5 cellular contexts compared by ENCODE assay signal in the genomic region with DNA sequence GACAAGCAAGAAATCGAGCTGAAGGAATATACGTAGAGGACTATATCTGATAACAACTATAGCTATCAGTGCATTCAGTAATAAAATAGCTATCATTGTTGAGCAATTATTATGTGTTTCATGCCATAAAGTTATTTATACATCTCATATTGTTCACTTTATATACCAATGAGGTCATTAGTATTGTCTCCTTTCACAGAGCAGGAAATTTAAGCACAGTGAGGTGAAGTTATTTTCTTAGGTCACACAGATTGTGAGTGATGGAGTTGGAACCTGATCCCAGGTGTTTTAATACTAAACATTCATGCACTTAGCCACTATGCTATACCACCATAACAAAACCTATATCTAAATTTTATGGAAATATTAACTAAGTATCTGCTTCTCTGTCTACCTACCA.
"Had no signal": no experiment of that assay in that cellular context is flagged by ENCODE, and none has a peak within 500 bp of the region (broad histone marks: within the 10 kb centered on the region; RNA-seq: fewer than 3 reads in every experiment).

No MANE protein-coding gene starts in this region.

- FAIRE-seq: HTR-8/SVneo, K562 had no signal

- H3K27ac ChIP-seq: HL-60 had no signal

- H3K4me3 ChIP-seq: K562 had no signal

- DNase-seq: IMR-90, KBM-7 had no signal

- ATAC-seq: K562 had no signal
